ENCODE assay signal across 27 cellular contexts in genomic region chr10:64113375-64113774, GRCh38.
DNase-seq lines count a peak whose midpoint lies in the region; ATAC-seq, FAIRE-seq and TF ChIP-seq lines count a peak whose summit lies in the region.
"Had no signal": no experiment of that assay in that cellular context is flagged by ENCODE, and none has a peak within 500 bp of the region (broad histone marks: within the 10 kb centered on the region; RNA-seq: fewer than 3 reads in every experiment).

No MANE protein-coding gene starts in this region.

- peak in 2 of 3 experiments; percentile 3 to 48 for DNase-seq in NCI-H1417 (lab: John Stamatoyannopoulos, UW)
- DNase-seq in NCI-H1417 treated with DMSO at 0.1 percent for 48 hours (lab: John Stamatoyannopoulos, UW), result no peak
- DNase-seq in GM23338 (ENCODE audit: low spot score), result no peak
- no peak for DNase-seq in K562 (ENCODE audit: extremely low read depth in 1 of 4, low spot score in 3 of 4)
- DNase-seq in mesendoderm, result no peak
- no peak for DNase-seq in NCI-H510A treated with DMSO at 0.1 percent for 48 hours (lab: John Stamatoyannopoulos, UW)
- no peak for DNase-seq in stimulated activated naive CD4-positive, alpha-beta T cell (lab: John Stamatoyannopoulos, UW)
- no peak for DNase-seq in COLO829 (ENCODE audit: low spot score)
- DNase-seq: ACHN; Calu3; CD8-positive, alpha-beta T cell; DMS79 treated with DMSO at 0.1 percent for 48 hours; GF-D8; NCI-H1092 treated with DMSO at 0.1 percent for 48 hours; NCI-H2029; NCI-H69; NK-92 treated with Interleukin-12 subunit alpha and Interleukin-12 subunit beta, amount 100 ng/mL, for 24 hours; PC-9; SJCRH30 had no signal

- H3K4me3 ChIP-seq in GM23338 (no peak overlapping the region), K562 (no peak overlapping the region), mesendoderm (ENCODE audit: low read length) (no peak overlapping the region)
- H3K4me3 ChIP-seq: PC-9, SJCRH30 had no signal

- POLR2A ChIA-PET in K562 (lab: Yijun Ruan, JAX), result no interaction called here

- no peak for FAIRE-seq in K562 (lab: Jason Lieb, UNC)
- FAIRE-seq: GM12891, GM19239, H54 had no signal

- TF ChIP-seq POLR2A in K562 (conservative IDR thresholded peaks at IDR 0.05), result no peak

- no peak overlapping the region for H2AK5ac ChIP-seq in mesendoderm (ENCODE audit: low read length)

- H3K4me2 ChIP-seq in GM23338 (no peak overlapping the region), K562 (ENCODE audit: insufficient read depth, low read length) (no peak overlapping the region), mesendoderm (ENCODE audit: low read length) (no peak overlapping the region)
- H3K4me2 ChIP-seq: PC-9 had no signal

- H3K27me3 ChIP-seq in GM23338 (ENCODE audit: insufficient read depth), result no peaks in the 10 kb centered on the region
- no peaks in the 10 kb centered on the region for H3K27me3 ChIP-seq in K562 (ENCODE audit: control insufficient read depth in 2 of 2, insufficient read depth in 2 of 2, low read length in 2 of 2)
- no peaks in the 10 kb centered on the region for H3K27me3 ChIP-seq in mesendoderm (ENCODE audit: insufficient read depth, low read length, poor library complexity)
- H3K27me3 ChIP-seq: SJCRH30 had no signal

- H3K27me3 Mint-ChIP-seq in GM23338 (ENCODE audit: insufficient read depth, low read depth, poor library complexity), result peaks cover 2% of the 10 kb centered on the region

- no peak overlapping the region for H4K8ac ChIP-seq in mesendoderm (ENCODE audit: low read depth, low read length)

- H4K20me1 ChIP-seq in GM23338 (replicated peaks; ENCODE audit: insufficient read depth) (no peaks in the 10 kb centered on the region), K562 (replicated peaks; ENCODE audit: control insufficient read depth, insufficient read depth, low read length) (no peaks in the 10 kb centered on the region)

- H3K56ac ChIP-seq in mesendoderm (ENCODE audit: low read length), result peak overlapping the region; percentile 18

- no peaks in the 10 kb centered on the region for H3K9me1 ChIP-seq in K562 (ENCODE audit: control insufficient read depth, insufficient read depth, low read length)

- TF ChIP-seq CTCF in GM23338 (conservative IDR thresholded peaks at IDR 0.05; ENCODE audit: low read depth in 2 of 2) (no peak), K562 (IDR thresholded peaks at IDR 0.05 in 2 of 3, conservative IDR thresholded peaks at IDR 0.05 in 1 of 3; ENCODE audit: insufficient read depth in 2 of 3, low read depth in 1 of 3, low read length in 3 of 3) (no peak)

- peak overlapping the region; percentile 78 for H2BK5ac ChIP-seq in mesendoderm (ENCODE audit: low read length)

- peaks cover 33% of the 10 kb centered on the region for H3K4me1 Mint-ChIP-seq in GM23338

- in situ Hi-C loops in K562 (cut with MboI), result no loop called here

- CTCF ChIA-PET in K562 (lab: Yijun Ruan, JAX; ENCODE audit: low intra/inter-chr PET ratio), result no interaction called here

- H3K27ac ChIP-seq in GM23338 (ENCODE audit: low read depth) (peak overlapping the region; percentile 47; the same call in 1 of the 2 replicates), K562 (ENCODE audit: extremely low read depth, low read depth, low read length) (no peak overlapping the region), mesendoderm (ENCODE audit: low read depth, low read length) (peak overlapping the region; percentile 55)
- H3K27ac ChIP-seq: 22Rv1, C4-2B, HL-60, PC-9, SJCRH30 had no signal

- H3K36me3 Mint-ChIP-seq in GM23338 (ENCODE audit: low read depth), result no peaks in the 10 kb centered on the region
- H3K36me3 Mint-ChIP-seq: CD8-positive, alpha-beta T cell had no signal

- H3K18ac ChIP-seq in mesendoderm (ENCODE audit: low read length), result no peak overlapping the region

- no peak for TF ChIP-seq RAD21 in K562 (CRISPR knock-in tag; conservative IDR thresholded peaks at IDR 0.05 in 1 of 2, IDR thresholded peaks at IDR 0.05 in 1 of 2)

- WGBS in K562 (ENCODE audit: insufficient coverage, low coverage, missing lambda C conversion rate), result 0% methylated on average over 6 of the region's 6 CpGs
- no CpG with 5 or more reads among the region's 6 CpGs for WGBS in mesendoderm (ENCODE audit: extremely low coverage, insufficient coverage, low lambda C conversion rate)

- no peak overlapping the region for H2AFZ ChIP-seq in GM23338
- no peak overlapping the region for H2AFZ ChIP-seq in K562 (ENCODE audit: low read depth, low read length)
- H2AFZ ChIP-seq: PC-9 had no signal

- no peak overlapping the region for H4K5ac ChIP-seq in mesendoderm (ENCODE audit: low read length)

- H3K9me2 ChIP-seq in GM23338 (ENCODE audit: insufficient read depth), result no peaks in the 10 kb centered on the region

- H3K79me2 ChIP-seq in GM23338 (replicated peaks; ENCODE audit: insufficient read depth), result no peaks in the 10 kb centered on the region
- H3K79me2 ChIP-seq in K562 (ENCODE audit: control insufficient read depth, insufficient read depth, low read length), result no peaks in the 10 kb centered on the region
- no peaks in the 10 kb centered on the region for H3K79me2 ChIP-seq in mesendoderm (ENCODE audit: control insufficient read depth, insufficient read depth, low read length)

- no peak overlapping the region for H3K4me3 Mint-ChIP-seq in GM23338
- H3K4me3 Mint-ChIP-seq: CD8-positive, alpha-beta T cell had no signal

- no peaks in the 10 kb centered on the region for H3K79me1 ChIP-seq in mesendoderm (ENCODE audit: low read length)

- no peak overlapping the region for H3K23ac ChIP-seq in mesendoderm (ENCODE audit: low read length)

- intact Hi-C loops in K562 (cut with micrococcal nuclease), result no loop called here

- no peaks in the 10 kb centered on the region; the same call in 1 of the 2 replicates for H3K36me3 ChIP-seq in GM23338 (ENCODE audit: insufficient read depth)
- no peaks in the 10 kb centered on the region for H3K36me3 ChIP-seq in K562 (ENCODE audit: control insufficient read depth, insufficient read depth, low read length)
- H3K36me3 ChIP-seq in mesendoderm (ENCODE audit: control insufficient read depth, insufficient read depth, low read length), result no peaks in the 10 kb centered on the region
- H3K36me3 ChIP-seq: SJCRH30 had no signal

- peak overlapping the region; percentile 74 for H2BK15ac ChIP-seq in mesendoderm (replicated peaks; ENCODE audit: low read depth)

- H3K27ac Mint-ChIP-seq in GM23338, result no peak overlapping the region; the same call in 1 of the 2 replicates
- H3K27ac Mint-ChIP-seq: CD8-positive, alpha-beta T cell had no signal

- H3K9me3 Mint-ChIP-seq in GM23338, result no peaks in the 10 kb centered on the region
- H3K9me3 Mint-ChIP-seq: CD8-positive, alpha-beta T cell had no signal

- H3K4me1 ChIP-seq in GM23338 (ENCODE audit: insufficient read depth) (peaks cover 22% of the 10 kb centered on the region), K562 (replicated peaks in 1 of 2; ENCODE audit: control insufficient read depth in 2 of 2, insufficient read depth in 2 of 2, low read length in 2 of 2) (no peaks in the 10 kb centered on the region), mesendoderm (ENCODE audit: control insufficient read depth, low read depth, low read length) (peaks cover 9% of the 10 kb centered on the region)
- H3K4me1 ChIP-seq: SJCRH30 had no signal

- H2BK120ac ChIP-seq in mesendoderm (ENCODE audit: low read depth, low read length), result no peak overlapping the region

- BruUV-seq in K562 (replicated peaks; lab: Mats Ljungman, UMichigan), result no TSS peak

- H3F3A ChIP-seq in GM23338 (replicated peaks; ENCODE audit: low read depth), result no peaks in the 10 kb centered on the region

- H3K4ac ChIP-seq in mesendoderm (ENCODE audit: low read depth, low read length), result no peak overlapping the region

- no peak for TF ChIP-seq EP300 in K562 (IDR thresholded peaks at IDR 0.05; ENCODE audit: low read length)

- ATAC-seq in GM23338 (no peak), K562 (no peak)
- ATAC-seq: CD8-positive, alpha-beta T cell; Right ventricle myocardium inferior; SK-N-SH treated with all-trans-retinoic acid at 6 μM for 48 hours had no signal

- no peaks in the 10 kb centered on the region for H3K9me3 ChIP-seq in K562 (replicated peaks; ENCODE audit: control insufficient read depth, insufficient read depth, low read depth, low read length)
- H3K9me3 ChIP-seq: SJCRH30 had no signal

- H3K9ac ChIP-seq in K562 (ENCODE audit: insufficient read depth in 1 of 2, low read depth in 2 of 2, low read length in 2 of 2) (no peak overlapping the region), mesendoderm (ENCODE audit: low read length) (no peak overlapping the region)

TF ChIP-seq in GM23338, 12 proteins besides CTCF, POLR2A, EP300 and RAD21 (continues in another document):
- no peak for TF ChIP-seq ZNF331 (CRISPR knock-in tag; IDR thresholded peaks at IDR 0.05; ENCODE audit: low read depth)
- TF ChIP-seq JUNB (IDR thresholded peaks at IDR 0.05; ENCODE audit: unreplicated experiment), result no peak

TF ChIP-seq in K562, 482 proteins besides CTCF, POLR2A, EP300 and RAD21:
- TF ChIP-seq ZNF316 (IDR thresholded peaks at IDR 0.05) (peak; percentile 16; the same call in 1 of the 2 replicates), OTX1 (CRISPR knock-in tag; IDR thresholded peaks at IDR 0.05) (no peak)
- TF ChIP-seq, protein P1, sequence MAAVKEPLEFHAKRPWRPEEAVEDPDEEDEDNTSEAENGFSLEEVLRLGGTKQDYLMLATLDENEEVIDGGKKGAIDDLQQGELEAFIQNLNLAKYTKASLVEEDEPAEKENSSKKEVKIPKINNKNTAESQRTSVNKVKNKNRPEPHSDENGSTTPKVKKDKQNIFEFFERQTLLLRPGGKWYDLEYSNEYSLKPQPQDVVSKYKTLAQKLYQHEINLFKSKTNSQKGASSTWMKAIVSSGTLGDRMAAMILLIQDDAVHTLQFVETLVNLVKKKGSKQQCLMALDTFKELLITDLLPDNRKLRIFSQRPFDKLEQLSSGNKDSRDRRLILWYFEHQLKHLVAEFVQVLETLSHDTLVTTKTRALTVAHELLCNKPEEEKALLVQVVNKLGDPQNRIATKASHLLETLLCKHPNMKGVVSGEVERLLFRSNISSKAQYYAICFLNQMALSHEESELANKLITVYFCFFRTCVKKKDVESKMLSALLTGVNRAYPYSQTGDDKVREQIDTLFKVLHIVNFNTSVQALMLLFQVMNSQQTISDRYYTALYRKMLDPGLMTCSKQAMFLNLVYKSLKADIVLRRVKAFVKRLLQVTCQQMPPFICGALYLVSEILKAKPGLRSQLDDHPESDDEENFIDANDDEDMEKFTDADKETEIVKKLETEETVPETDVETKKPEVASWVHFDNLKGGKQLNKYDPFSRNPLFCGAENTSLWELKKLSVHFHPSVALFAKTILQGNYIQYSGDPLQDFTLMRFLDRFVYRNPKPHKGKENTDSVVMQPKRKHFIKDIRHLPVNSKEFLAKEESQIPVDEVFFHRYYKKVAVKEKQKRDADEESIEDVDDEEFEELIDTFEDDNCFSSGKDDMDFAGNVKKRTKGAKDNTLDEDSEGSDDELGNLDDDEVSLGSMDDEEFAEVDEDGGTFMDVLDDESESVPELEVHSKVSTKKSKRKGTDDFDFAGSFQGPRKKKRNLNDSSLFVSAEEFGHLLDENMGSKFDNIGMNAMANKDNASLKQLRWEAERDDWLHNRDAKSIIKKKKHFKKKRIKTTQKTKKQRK (IDR thresholded peaks at IDR 0.05; ENCODE audit: borderline replicate concordance, low read depth, low read length), result no peak
TF ChIP-seq in K562: peak in this region for 1.

Comparison
In these comparisons a context has a peak if more than half of its experiments do, and no peak if none do; other contexts are left out.
1. DNase-seq: peak in NCI-H1417 (2 of 3); none in NCI-H1417 treated with DMSO at 0.1 percent for 48 hours (single experiment), GM23338 (single experiment), K562 (0 of 4), mesendoderm (single experiment), NCI-H510A treated with DMSO at 0.1 percent for 48 hours (single experiment), stimulated activated naive CD4-positive, alpha-beta T cell (0 of 6) and COLO829 (single experiment).